ENCODE assay signal across 13 cellular contexts in the genomic region with DNA sequence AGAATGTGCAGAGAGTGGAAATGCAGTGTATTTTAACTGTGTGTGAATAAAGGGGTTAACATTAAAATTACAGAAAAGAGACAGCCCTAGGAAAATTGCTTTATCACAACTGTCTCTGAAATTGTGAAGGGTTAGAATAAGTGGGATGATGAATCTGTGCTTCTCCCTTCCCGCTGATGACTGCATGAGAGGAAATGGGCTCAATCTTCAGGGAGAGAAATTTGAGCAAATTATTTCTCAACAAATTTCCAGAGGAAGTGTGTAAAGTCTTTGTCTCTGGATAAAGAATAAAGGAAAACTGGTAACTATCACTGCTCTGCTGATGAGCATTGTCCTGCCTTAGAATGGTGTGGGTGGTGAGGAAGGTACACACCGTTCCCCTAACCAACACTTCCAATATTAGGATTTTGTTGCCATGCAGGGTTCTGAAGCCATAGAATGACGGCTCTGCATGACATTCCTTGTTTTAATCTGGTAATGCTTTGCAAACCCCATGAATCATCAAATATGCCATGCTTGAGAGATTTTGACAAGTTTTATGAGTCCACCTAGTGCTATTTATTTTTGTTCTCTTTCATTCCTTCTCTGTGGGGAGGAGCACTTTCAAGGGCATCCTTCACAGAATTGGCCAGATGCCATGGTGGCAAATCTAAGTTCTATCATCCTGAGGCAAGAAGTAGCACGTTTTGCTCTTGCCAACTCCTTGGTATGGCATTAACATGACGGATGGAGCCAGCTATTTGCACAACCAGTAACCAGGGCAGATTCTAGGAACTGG.
A peak's percentile ranks its signal among the peaks of the same experiment; 100 is the strongest.
DNase-seq lines count a peak whose midpoint lies in the region; ATAC-seq and TF ChIP-seq lines count a peak whose summit lies in the region.
"Had no signal": no experiment of that assay in that cellular context is flagged by ENCODE, and none has a peak within 500 bp of the region (broad histone marks: within the 10 kb centered on the region; RNA-seq: fewer than 3 reads in every experiment).

No MANE protein-coding gene starts in this region.

- no peak overlapping the region for H3K4me3 Mint-ChIP-seq in mesothelial cell of epicardium
- H3K4me3 Mint-ChIP-seq: type B pancreatic cell had no signal

- H3K9me3 ChIP-seq in RWPE2 (ENCODE audit: severe bottlenecking), result no peaks in the 10 kb centered on the region

- H3K4me3 ChIP-seq in RWPE2 (ENCODE audit: severe bottlenecking) (no peak overlapping the region), fibroblast of mammary gland (ENCODE audit: control insufficient read depth, low read depth, low read length) (no peak overlapping the region)
- H3K4me3 ChIP-seq: GM12878 had no signal

- no peaks in the 10 kb centered on the region for H3K9me3 Mint-ChIP-seq in mesothelial cell of epicardium
- H3K9me3 Mint-ChIP-seq: type B pancreatic cell had no signal

- peak; percentile 73 for ATAC-seq in RWPE2 (ENCODE audit: low read depth)
- ATAC-seq in activated CD4-positive, CD25-positive, alpha-beta regulatory T cell treated with anti-CD3 and anti-CD28 coated beads, Interleukin-2, amount 50 U/mL, for 24 hours, result no peak
- ATAC-seq: GM12878 had no signal

- H3K36me3 ChIP-seq in RWPE2 (ENCODE audit: low read depth), result no peaks in the 10 kb centered on the region

- H3K36me3 Mint-ChIP-seq in mesothelial cell of epicardium, result no peaks in the 10 kb centered on the region

- peak; percentile 5 for DNase-seq in DMS 273 (lab: John Stamatoyannopoulos, UW; ENCODE audit: unreplicated experiment)
- no peak for DNase-seq in DMS 273 treated with DMSO at 0.1 percent for 48 hours (lab: John Stamatoyannopoulos, UW)
- peak; percentile 93 for DNase-seq in RWPE2 (ENCODE audit: low spot score)
- DNase-seq in fibroblast of mammary gland (ENCODE audit: low read depth), result peak; percentile 78
- DNase-seq in superior temporal gyrus (ENCODE audit: extremely low spot score), result peak; percentile 29
- no peak for DNase-seq in LoVo (ENCODE audit: low spot score)
- DNase-seq in mesothelial cell of epicardium (ENCODE audit: low spot score in 2 of 2, unreplicated experiment in 2 of 2), result no peak
- DNase-seq: IMR-90, SHP77 treated with DMSO at 0.1 percent for 48 hours had no signal

- H3K4me1 ChIP-seq in RWPE2 (ENCODE audit: insufficient read depth, poor library complexity, severe bottlenecking), result peaks cover 44% of the 10 kb centered on the region

- no peaks in the 10 kb centered on the region for H3K27me3 Mint-ChIP-seq in mesothelial cell of epicardium (ENCODE audit: low read depth)
- H3K27me3 Mint-ChIP-seq: type B pancreatic cell had no signal

- TF ChIP-seq CTCF in RWPE2 (IDR thresholded peaks at IDR 0.05; ENCODE audit: poor library complexity, severe bottlenecking) (no peak), fibroblast of mammary gland (conservative IDR thresholded peaks at IDR 0.05; ENCODE audit: control insufficient read depth, insufficient read depth, low read depth, low read length) (no peak), mesothelial cell of epicardium (IDR thresholded peaks at IDR 0.05; ENCODE audit: unreplicated experiment) (no peak)

- peaks cover 41% of the 10 kb centered on the region for H3K4me1 Mint-ChIP-seq in mesothelial cell of epicardium

- H3K27me3 ChIP-seq in RWPE2 (ENCODE audit: insufficient read depth, poor library complexity, severe bottlenecking), result no peaks in the 10 kb centered on the region

- peak overlapping the region; percentile 93 for H3K27ac ChIP-seq in RWPE2 (ENCODE audit: poor library complexity, severe bottlenecking)
- H3K27ac ChIP-seq: 22Rv1 had no signal

- H3K27ac Mint-ChIP-seq in mesothelial cell of epicardium, result no peak overlapping the region
- H3K27ac Mint-ChIP-seq: type B pancreatic cell had no signal

Comparison
In these comparisons a context has a peak if more than half of its experiments do, and no peak if none do; other contexts are left out.
1. DNase-seq: peak in DMS 273 (single experiment), RWPE2 (single experiment), fibroblast of mammary gland (single experiment) and superior temporal gyrus (single experiment); none in DMS 273 treated with DMSO at 0.1 percent for 48 hours (single experiment), LoVo (single experiment) and mesothelial cell of epicardium (0 of 2).